Comparison of ENCODE assay signal across 33 cellular contexts in genomic region chr2:206698811-206699210, GRCh38. TPM values are rescaled to one million over a fixed set of nuclear protein-coding genes. Genes with fewer than 3 reads are reported as not detected.
"Had no signal": no experiment of that assay in that cellular context is flagged by ENCODE, and none has a peak within 500 bp of the region (broad histone marks: within the 10 kb centered on the region; RNA-seq: fewer than 3 reads in every experiment).

No MANE protein-coding gene starts in this region.

- DNase-seq: Karpas-422, KBM-7, MM.1S, MV-4-11, NCI-H1092, NCI-H1105, NCI-H1417 treated with DMSO at 0.1 percent for 48 hours, NCI-H1436 treated with DMSO at 0.1 percent for 48 hours, NCI-H1694 treated with DMSO at 0.1 percent for 48 hours, NCI-H187 treated with DMSO at 0.1 percent for 48 hours, NCI-H2029, NCI-H2081, NCI-H2171 treated with DMSO at 0.1 percent for 48 hours, NCI-H2227 treated with DMSO at 0.1 percent for 48 hours, NCI-H345, NCI-H446, NCI-H510A treated with DMSO at 0.1 percent for 48 hours, NCI-H524 treated with DMSO at 0.1 percent for 48 hours, NCI-H526 treated with DMSO at 0.1 percent for 48 hours, NCI-H774, PC-9, SHP77, SIG-M5, SJCRH30, SK-N-SH, SW 1271 had no signal

- ATAC-seq: Panc1, Right ventricle myocardium inferior had no signal

RNA-seq across cellular contexts. Expression of gene DYTN, which starts 19.4 kb away (rescaled TPM):
- total RNA-seq: LHCN-M2, MCF 10A, NCI-H460, OCI-LY7, PC-9, Right ventricle myocardium inferior, RPMI7951, SJCRH30 had no signal

RNA-seq across cellular contexts. Expression of gene FAM237A, which starts 56.5 kb away (rescaled TPM):
- total RNA-seq: LHCN-M2, MCF 10A, NCI-H460, OCI-LY7, PC-9, RPMI7951, SJCRH30 had no signal
